Comparison of ENCODE assay signal across 1 cellular context in the genomic region with DNA sequence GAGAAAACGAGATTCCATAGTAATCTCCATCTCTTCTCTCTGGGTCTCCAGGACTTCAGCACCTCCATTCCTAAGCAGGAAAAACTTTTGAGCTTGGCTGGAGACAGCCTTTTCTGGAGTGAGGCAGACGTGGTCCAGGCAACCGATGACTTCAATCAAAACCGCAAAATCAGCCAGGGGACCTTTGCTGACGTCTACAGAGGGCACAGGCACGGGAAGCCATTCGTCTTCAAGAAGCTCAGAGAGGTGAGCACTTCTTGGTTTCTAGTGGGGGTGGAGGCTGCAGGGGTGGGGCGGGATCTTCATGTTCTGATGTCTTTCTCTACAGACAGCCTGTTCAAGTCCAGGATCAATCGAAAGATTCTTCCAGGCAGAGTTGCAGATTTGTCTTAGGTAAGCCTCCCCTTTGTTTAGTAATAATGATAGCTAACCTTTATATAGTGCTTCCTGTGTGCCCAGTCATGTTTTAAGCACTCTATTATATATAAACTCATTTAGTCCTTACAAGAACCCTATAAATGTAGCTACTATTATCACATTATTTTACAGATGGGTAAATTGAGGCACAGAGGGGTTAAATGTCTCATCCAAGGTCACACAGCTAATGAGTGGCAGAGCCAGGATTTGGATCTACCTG.
TF ChIP-seq lines count a peak whose summit lies in the region.

No MANE protein-coding gene starts in this region.

TF ChIP-seq in WTC11, 78 proteins besides CTCF, POLR2A, EP300 and RAD21:
- TF ChIP-seq ZNF317 (CRISPR knock-in tag; IDR thresholded peaks at IDR 0.05; ENCODE audit: borderline replicate concordance, low read depth) (no peak), ATF1 (CRISPR knock-in tag; IDR thresholded peaks at IDR 0.05) (no peak), ZNF219 (CRISPR knock-in tag; IDR thresholded peaks at IDR 0.05; ENCODE audit: borderline replicate concordance) (no peak), ZNF396 (CRISPR knock-in tag; IDR thresholded peaks at IDR 0.05; ENCODE audit: borderline replicate concordance) (no peak), TEAD4 (CRISPR knock-in tag; IDR thresholded peaks at IDR 0.05) (no peak), FOXP1 (CRISPR knock-in tag; IDR thresholded peaks at IDR 0.05; ENCODE audit: borderline replicate concordance) (no peak), FOXJ3 (CRISPR knock-in tag; IDR thresholded peaks at IDR 0.05; ENCODE audit: borderline replicate concordance) (no peak)
- TF ChIP-seq, protein P1, sequence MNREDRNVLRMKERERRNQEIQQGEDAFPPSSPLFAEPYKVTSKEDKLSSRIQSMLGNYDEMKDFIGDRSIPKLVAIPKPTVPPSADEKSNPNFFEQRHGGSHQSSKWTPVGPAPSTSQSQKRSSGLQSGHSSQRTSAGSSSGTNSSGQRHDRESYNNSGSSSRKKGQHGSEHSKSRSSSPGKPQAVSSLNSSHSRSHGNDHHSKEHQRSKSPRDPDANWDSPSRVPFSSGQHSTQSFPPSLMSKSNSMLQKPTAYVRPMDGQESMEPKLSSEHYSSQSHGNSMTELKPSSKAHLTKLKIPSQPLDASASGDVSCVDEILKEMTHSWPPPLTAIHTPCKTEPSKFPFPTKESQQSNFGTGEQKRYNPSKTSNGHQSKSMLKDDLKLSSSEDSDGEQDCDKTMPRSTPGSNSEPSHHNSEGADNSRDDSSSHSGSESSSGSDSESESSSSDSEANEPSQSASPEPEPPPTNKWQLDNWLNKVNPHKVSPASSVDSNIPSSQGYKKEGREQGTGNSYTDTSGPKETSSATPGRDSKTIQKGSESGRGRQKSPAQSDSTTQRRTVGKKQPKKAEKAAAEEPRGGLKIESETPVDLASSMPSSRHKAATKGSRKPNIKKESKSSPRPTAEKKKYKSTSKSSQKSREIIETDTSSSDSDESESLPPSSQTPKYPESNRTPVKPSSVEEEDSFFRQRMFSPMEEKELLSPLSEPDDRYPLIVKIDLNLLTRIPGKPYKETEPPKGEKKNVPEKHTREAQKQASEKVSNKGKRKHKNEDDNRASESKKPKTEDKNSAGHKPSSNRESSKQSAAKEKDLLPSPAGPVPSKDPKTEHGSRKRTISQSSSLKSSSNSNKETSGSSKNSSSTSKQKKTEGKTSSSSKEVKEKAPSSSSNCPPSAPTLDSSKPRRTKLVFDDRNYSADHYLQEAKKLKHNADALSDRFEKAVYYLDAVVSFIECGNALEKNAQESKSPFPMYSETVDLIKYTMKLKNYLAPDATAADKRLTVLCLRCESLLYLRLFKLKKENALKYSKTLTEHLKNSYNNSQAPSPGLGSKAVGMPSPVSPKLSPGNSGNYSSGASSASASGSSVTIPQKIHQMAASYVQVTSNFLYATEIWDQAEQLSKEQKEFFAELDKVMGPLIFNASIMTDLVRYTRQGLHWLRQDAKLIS (CRISPR knock-in tag; IDR thresholded peaks at IDR 0.05; ENCODE audit: borderline replicate concordance) = no peak
- TF ChIP-seq, protein P2, sequence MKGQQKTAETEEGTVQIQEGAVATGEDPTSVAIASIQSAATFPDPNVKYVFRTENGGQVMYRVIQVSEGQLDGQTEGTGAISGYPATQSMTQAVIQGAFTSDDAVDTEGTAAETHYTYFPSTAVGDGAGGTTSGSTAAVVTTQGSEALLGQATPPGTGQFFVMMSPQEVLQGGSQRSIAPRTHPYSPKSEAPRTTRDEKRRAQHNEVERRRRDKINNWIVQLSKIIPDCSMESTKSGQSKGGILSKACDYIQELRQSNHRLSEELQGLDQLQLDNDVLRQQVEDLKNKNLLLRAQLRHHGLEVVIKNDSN (CRISPR knock-in tag; IDR thresholded peaks at IDR 0.05) = no peak
- TF ChIP-seq, protein P3, sequence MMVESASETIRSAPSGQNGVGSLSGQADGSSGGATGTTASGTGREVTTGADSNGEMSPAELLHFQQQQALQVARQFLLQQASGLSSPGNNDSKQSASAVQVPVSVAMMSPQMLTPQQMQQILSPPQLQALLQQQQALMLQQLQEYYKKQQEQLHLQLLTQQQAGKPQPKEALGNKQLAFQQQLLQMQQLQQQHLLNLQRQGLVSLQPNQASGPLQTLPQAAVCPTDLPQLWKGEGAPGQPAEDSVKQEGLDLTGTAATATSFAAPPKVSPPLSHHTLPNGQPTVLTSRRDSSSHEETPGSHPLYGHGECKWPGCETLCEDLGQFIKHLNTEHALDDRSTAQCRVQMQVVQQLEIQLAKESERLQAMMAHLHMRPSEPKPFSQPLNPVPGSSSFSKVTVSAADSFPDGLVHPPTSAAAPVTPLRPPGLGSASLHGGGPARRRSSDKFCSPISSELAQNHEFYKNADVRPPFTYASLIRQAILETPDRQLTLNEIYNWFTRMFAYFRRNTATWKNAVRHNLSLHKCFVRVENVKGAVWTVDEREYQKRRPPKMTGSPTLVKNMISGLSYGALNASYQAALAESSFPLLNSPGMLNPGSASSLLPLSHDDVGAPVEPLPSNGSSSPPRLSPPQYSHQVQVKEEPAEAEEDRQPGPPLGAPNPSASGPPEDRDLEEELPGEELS (CRISPR knock-in tag; IDR thresholded peaks at IDR 0.05) = no peak
- TF ChIP-seq, protein P4, sequence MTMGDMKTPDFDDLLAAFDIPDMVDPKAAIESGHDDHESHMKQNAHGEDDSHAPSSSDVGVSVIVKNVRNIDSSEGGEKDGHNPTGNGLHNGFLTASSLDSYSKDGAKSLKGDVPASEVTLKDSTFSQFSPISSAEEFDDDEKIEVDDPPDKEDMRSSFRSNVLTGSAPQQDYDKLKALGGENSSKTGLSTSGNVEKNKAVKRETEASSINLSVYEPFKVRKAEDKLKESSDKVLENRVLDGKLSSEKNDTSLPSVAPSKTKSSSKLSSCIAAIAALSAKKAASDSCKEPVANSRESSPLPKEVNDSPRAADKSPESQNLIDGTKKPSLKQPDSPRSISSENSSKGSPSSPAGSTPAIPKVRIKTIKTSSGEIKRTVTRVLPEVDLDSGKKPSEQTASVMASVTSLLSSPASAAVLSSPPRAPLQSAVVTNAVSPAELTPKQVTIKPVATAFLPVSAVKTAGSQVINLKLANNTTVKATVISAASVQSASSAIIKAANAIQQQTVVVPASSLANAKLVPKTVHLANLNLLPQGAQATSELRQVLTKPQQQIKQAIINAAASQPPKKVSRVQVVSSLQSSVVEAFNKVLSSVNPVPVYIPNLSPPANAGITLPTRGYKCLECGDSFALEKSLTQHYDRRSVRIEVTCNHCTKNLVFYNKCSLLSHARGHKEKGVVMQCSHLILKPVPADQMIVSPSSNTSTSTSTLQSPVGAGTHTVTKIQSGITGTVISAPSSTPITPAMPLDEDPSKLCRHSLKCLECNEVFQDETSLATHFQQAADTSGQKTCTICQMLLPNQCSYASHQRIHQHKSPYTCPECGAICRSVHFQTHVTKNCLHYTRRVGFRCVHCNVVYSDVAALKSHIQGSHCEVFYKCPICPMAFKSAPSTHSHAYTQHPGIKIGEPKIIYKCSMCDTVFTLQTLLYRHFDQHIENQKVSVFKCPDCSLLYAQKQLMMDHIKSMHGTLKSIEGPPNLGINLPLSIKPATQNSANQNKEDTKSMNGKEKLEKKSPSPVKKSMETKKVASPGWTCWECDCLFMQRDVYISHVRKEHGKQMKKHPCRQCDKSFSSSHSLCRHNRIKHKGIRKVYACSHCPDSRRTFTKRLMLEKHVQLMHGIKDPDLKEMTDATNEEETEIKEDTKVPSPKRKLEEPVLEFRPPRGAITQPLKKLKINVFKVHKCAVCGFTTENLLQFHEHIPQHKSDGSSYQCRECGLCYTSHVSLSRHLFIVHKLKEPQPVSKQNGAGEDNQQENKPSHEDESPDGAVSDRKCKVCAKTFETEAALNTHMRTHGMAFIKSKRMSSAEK (CRISPR knock-in tag; IDR thresholded peaks at IDR 0.05; ENCODE audit: borderline replicate concordance) = no peak
- TF ChIP-seq, protein P5, sequence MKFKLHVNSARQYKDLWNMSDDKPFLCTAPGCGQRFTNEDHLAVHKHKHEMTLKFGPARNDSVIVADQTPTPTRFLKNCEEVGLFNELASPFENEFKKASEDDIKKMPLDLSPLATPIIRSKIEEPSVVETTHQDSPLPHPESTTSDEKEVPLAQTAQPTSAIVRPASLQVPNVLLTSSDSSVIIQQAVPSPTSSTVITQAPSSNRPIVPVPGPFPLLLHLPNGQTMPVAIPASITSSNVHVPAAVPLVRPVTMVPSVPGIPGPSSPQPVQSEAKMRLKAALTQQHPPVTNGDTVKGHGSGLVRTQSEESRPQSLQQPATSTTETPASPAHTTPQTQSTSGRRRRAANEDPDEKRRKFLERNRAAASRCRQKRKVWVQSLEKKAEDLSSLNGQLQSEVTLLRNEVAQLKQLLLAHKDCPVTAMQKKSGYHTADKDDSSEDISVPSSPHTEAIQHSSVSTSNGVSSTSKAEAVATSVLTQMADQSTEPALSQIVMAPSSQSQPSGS (CRISPR knock-in tag; IDR thresholded peaks at IDR 0.05; ENCODE audit: borderline replicate concordance, low read depth) = no peak
